ENCODE assay signal across 8 cellular contexts in the genomic region with DNA sequence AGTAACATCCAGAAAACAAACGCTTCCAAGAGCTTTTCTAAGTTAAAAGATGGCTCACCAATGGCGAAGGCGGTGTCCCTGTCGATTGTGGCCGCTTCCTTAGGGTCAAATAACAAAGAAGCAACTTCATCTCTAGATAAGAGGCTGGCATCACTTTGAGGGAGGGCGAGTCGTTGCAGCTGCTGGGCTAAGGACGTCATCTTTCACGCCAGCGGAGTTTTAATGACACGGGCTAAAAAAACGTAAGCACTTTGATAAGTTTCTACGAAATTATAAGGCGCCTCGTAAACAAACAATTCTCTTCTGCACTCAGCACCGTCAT. TPM values are rescaled to one million over a fixed set of nuclear protein-coding genes. Genes with fewer than 3 reads are reported as not detected.
A peak's percentile ranks its signal among the peaks of the same experiment; 100 is the strongest.
DNase-seq lines count a peak whose midpoint lies in the region; ATAC-seq and TF ChIP-seq lines count a peak whose summit lies in the region.

No MANE protein-coding gene starts in this region.

- H2AFZ ChIP-seq in hepatocyte = peak overlapping the region; percentile 83

- POLR2A ChIA-PET in activated CD4-positive, alpha-beta memory T cell treated with anti-CD3 and anti-CD28 coated beads for 36 hours (lab: Charles Lee) = interaction anchor here (1.4 kb wide), 1 partner anchor 192 kb away, joined by 16 read pairs; a partner anchor contains a TSS

- no peaks in the 10 kb centered on the region for H4K20me1 ChIP-seq in hepatocyte (ENCODE audit: insufficient read depth, poor library complexity, severe bottlenecking)

- peak in 1 of 2 donors; percentile 16 for ATAC-seq in activated T-cell treated with anti-CD3 and anti-CD28 coated beads, Interleukin-2, amount 50 U/mL, for 4 hours
- ATAC-seq in HG03095 (IDR thresholded peaks at IDR 0.05; ENCODE audit: unreplicated experiment) = peak; percentile 3

- CTCF ChIA-PET in activated CD4-positive, alpha-beta memory T cell treated with anti-CD3 and anti-CD28 coated beads for 36 hours (lab: Charles Lee) = interaction anchor here (0.6 to 1.0 kb wide), 2 partner anchors 45 to 51 kb away, joined by 3 read pairs; no protein-coding TSS in a partner anchor

- WGBS in hepatocyte (ENCODE audit: low lambda C conversion rate, missing lambda C conversion rate) = 1% methylated on average over 16 of the region's 16 CpGs

- H3K27ac ChIP-seq in hepatocyte (peak overlapping the region; percentile 58), skin epidermis (peak overlapping the region; percentile 16 to 85 (median 75))

- H3K4me3 ChIP-seq in hepatocyte (peak overlapping the region; percentile 89), skin epidermis (peak overlapping the region; percentile 58 to 98 (median 81))

- H3K4me1 Mint-ChIP-seq in activated T-cell treated with anti-CD3 and anti-CD28 coated beads, Interleukin-2, amount 50 U/mL, for 4 hours (ENCODE audit: low read depth) = peaks cover 25% of the 10 kb centered on the region
- peaks cover 21% of the 10 kb centered on the region for H3K4me1 Mint-ChIP-seq in activated CD4-positive, alpha-beta memory T cell treated with anti-CD3 and anti-CD28 coated beads for 36 hours (ENCODE audit: low read depth)

- intact Hi-C loops in activated CD4-positive, alpha-beta memory T cell treated with anti-CD3 and anti-CD28 coated beads for 36 hours (cut with micrococcal nuclease) = loop anchor here (1.0 to 10.0 kb wide), 7 partner anchors 70 to 783 kb away; a partner anchor contains a TSS

- H3K9me2 ChIP-seq in hepatocyte (replicated peaks; ENCODE audit: insufficient read depth) = no peaks in the 10 kb centered on the region

- H3K4me1 ChIP-seq in hepatocyte (ENCODE audit: insufficient read depth) = peaks cover 8% of the 10 kb centered on the region

- no peaks in the 10 kb centered on the region for H3K9me3 Mint-ChIP-seq in activated T-cell treated with anti-CD3 and anti-CD28 coated beads, Interleukin-2, amount 50 U/mL, for 4 hours
- no peaks in the 10 kb centered on the region for H3K9me3 Mint-ChIP-seq in activated CD4-positive, alpha-beta memory T cell treated with anti-CD3 and anti-CD28 coated beads for 36 hours

- no peaks in the 10 kb centered on the region for H3K36me3 ChIP-seq in hepatocyte (replicated peaks; ENCODE audit: insufficient read depth, low read depth)

- peaks cover 16% of the 10 kb centered on the region for H3K36me3 Mint-ChIP-seq in activated T-cell treated with anti-CD3 and anti-CD28 coated beads, Interleukin-2, amount 50 U/mL, for 4 hours (ENCODE audit: insufficient read depth)
- H3K36me3 Mint-ChIP-seq in activated CD4-positive, alpha-beta memory T cell treated with anti-CD3 and anti-CD28 coated beads for 36 hours = peaks cover 16% of the 10 kb centered on the region

- H3K9me3 ChIP-seq in hepatocyte (ENCODE audit: low read depth) = no peaks in the 10 kb centered on the region

- H3K27me3 ChIP-seq in hepatocyte = no peaks in the 10 kb centered on the region

- peak; percentile 14 for DNase-seq in activated T-cell treated with anti-CD3 and anti-CD28 coated beads, Interleukin-2, amount 50 U/mL, for 4 hours
- no peak for DNase-seq in activated T-cell treated with anti-CD3 and anti-CD28 coated beads, Interleukin-2, amount 50 U/mL, for 48 hours
- no peak for DNase-seq in activated CD4-positive, alpha-beta memory T cell treated with anti-CD3 and anti-CD28 coated beads for 36 hours
- peak; percentile 13 for DNase-seq in hepatocyte (ENCODE audit: low spot score)
- DNase-seq in GM19238 (ENCODE audit: insufficient read length, low spot score) = no peak
- no peak for DNase-seq in cerebellar nuclear complex (lab: John Stamatoyannopoulos, UW)

- H3K27ac Mint-ChIP-seq in activated CD4-positive, alpha-beta memory T cell treated with anti-CD3 and anti-CD28 coated beads for 36 hours = peak overlapping the region; percentile 91

- peak overlapping the region; percentile 89 for H3K4me2 ChIP-seq in hepatocyte

- peaks cover 11% of the 10 kb centered on the region for H3K27me3 Mint-ChIP-seq in activated T-cell treated with anti-CD3 and anti-CD28 coated beads, Interleukin-2, amount 50 U/mL, for 4 hours (ENCODE audit: low read depth)
- peaks cover 9% of the 10 kb centered on the region for H3K27me3 Mint-ChIP-seq in activated CD4-positive, alpha-beta memory T cell treated with anti-CD3 and anti-CD28 coated beads for 36 hours

- peak overlapping the region; percentile 99 for H3K4me3 Mint-ChIP-seq in activated T-cell treated with anti-CD3 and anti-CD28 coated beads, Interleukin-2, amount 50 U/mL, for 4 hours
- peak overlapping the region; percentile 97 for H3K4me3 Mint-ChIP-seq in activated CD4-positive, alpha-beta memory T cell treated with anti-CD3 and anti-CD28 coated beads for 36 hours

- peaks cover 17% of the 10 kb centered on the region for H3K79me2 ChIP-seq in hepatocyte

- no peak for TF ChIP-seq CTCF in hepatocyte (IDR thresholded peaks at IDR 0.05; ENCODE audit: poor library complexity)

RNA-seq across cellular contexts. Expression of a gene that starts 0.5 kb away (rescaled TPM):
- 100 to 1,000 TPM; 113 to 126 (median 120) TPM for total RNA-seq in activated T-cell treated with anti-CD3 and anti-CD28 coated beads, Interleukin-2, amount 50 U/mL, for 4 hours
- 10 to 100 TPM; 67.5 to 70.1 TPM for total RNA-seq in activated CD4-positive, alpha-beta memory T cell treated with anti-CD3 and anti-CD28 coated beads for 36 hours
- 25.2 and 27.8 TPM in 2 replicates for total RNA-seq in hepatocyte
- 7.7 and 8.5 TPM in 2 replicates for polyA plus RNA-seq in hepatocyte

Comparison
In these comparisons a context has a peak if more than half of its experiments do, and no peak if none do; other contexts are left out.
1. DNase-seq: peak in activated T-cell treated with anti-CD3 and anti-CD28 coated beads, Interleukin-2, amount 50 U/mL, for 4 hours (single experiment) and hepatocyte (single experiment); none in activated T-cell treated with anti-CD3 and anti-CD28 coated beads, Interleukin-2, amount 50 U/mL, for 48 hours (0 of 2), activated CD4-positive, alpha-beta memory T cell treated with anti-CD3 and anti-CD28 coated beads for 36 hours (single experiment), GM19238 (single experiment) and cerebellar nuclear complex (0 of 2).